ENCODE assay signal across 9 cellular contexts in genomic region chr13:112892759-112893569, GRCh38.
A peak's percentile ranks its signal among the peaks of the same experiment; 100 is the strongest.
DNase-seq lines count a peak whose midpoint lies in the region; ATAC-seq, FAIRE-seq and TF ChIP-seq lines count a peak whose summit lies in the region.
"Had no signal": no experiment of that assay in that cellular context is flagged by ENCODE, and none has a peak within 500 bp of the region (broad histone marks: within the 10 kb centered on the region; RNA-seq: fewer than 3 reads in every experiment).

No MANE protein-coding gene starts in this region.

- no peak for DNase-seq in activated naive CD4-positive, alpha-beta T cell treated with Interleukin-2 at 50 U/mL for 16 hours
- DNase-seq in NCI-H526 treated with DMSO at 0.1 percent for 48 hours (lab: John Stamatoyannopoulos, UW) = peak; percentile 60
- no peak for DNase-seq in midbrain (lab: John Stamatoyannopoulos, UW)
- DNase-seq: NCI-H1048 had no signal

- no peak overlapping the region for H3K4me3 Mint-ChIP-seq in activated naive CD4-positive, alpha-beta T cell treated with anti-CD3 and anti-CD28 coated beads, Interleukin-2, amount 50 U/mL, for 24 hours
- peak overlapping the region; percentile 3 for H3K4me3 Mint-ChIP-seq in stimulated activated memory B cell treated with anti-CD40 and anti-IgM and Interleukin-4, amounts not matched to agents 10 μg/mL and 1 μg/mL and 100 μg/mL, for 72 hours

- H3K9me3 Mint-ChIP-seq in activated naive CD4-positive, alpha-beta T cell treated with anti-CD3 and anti-CD28 coated beads, Interleukin-2, amount 50 U/mL, for 24 hours = no peaks in the 10 kb centered on the region
- H3K9me3 Mint-ChIP-seq in stimulated activated memory B cell treated with anti-CD40 and anti-IgM and Interleukin-4, amounts not matched to agents 10 μg/mL and 1 μg/mL and 100 μg/mL, for 72 hours = no peaks in the 10 kb centered on the region

- H3K36me3 Mint-ChIP-seq in activated naive CD4-positive, alpha-beta T cell treated with anti-CD3 and anti-CD28 coated beads, Interleukin-2, amount 50 U/mL, for 24 hours = no peaks in the 10 kb centered on the region
- no peaks in the 10 kb centered on the region for H3K36me3 Mint-ChIP-seq in stimulated activated memory B cell treated with anti-CD40 and anti-IgM and Interleukin-4, amounts not matched to agents 10 μg/mL and 1 μg/mL and 100 μg/mL, for 72 hours

- H3K4me1 Mint-ChIP-seq in activated naive CD4-positive, alpha-beta T cell treated with anti-CD3 and anti-CD28 coated beads, Interleukin-2, amount 50 U/mL, for 24 hours = peaks cover 9% of the 10 kb centered on the region
- peaks cover 20% of the 10 kb centered on the region for H3K4me1 Mint-ChIP-seq in stimulated activated memory B cell treated with anti-CD40 and anti-IgM and Interleukin-4, amounts not matched to agents 10 μg/mL and 1 μg/mL and 100 μg/mL, for 72 hours

- ATAC-seq in stimulated activated memory B cell treated with anti-CD40 and anti-IgM and Interleukin-4, amounts not matched to agents 10 μg/mL and 1 μg/mL and 100 μg/mL, for 72 hours = no peak
- ATAC-seq in SK-N-SH treated with all-trans-retinoic acid at 6 μM for 48 hours (no peak), GM19324 (IDR thresholded peaks at IDR 0.05; ENCODE audit: low FRiP score, unreplicated experiment) (no peak)

- H3K27me3 Mint-ChIP-seq in activated naive CD4-positive, alpha-beta T cell treated with anti-CD3 and anti-CD28 coated beads, Interleukin-2, amount 50 U/mL, for 24 hours = no peaks in the 10 kb centered on the region
- H3K27me3 Mint-ChIP-seq in stimulated activated memory B cell treated with anti-CD40 and anti-IgM and Interleukin-4, amounts not matched to agents 10 μg/mL and 1 μg/mL and 100 μg/mL, for 72 hours = no peaks in the 10 kb centered on the region

- H3K27ac Mint-ChIP-seq in activated naive CD4-positive, alpha-beta T cell treated with anti-CD3 and anti-CD28 coated beads, Interleukin-2, amount 50 U/mL, for 24 hours = peak overlapping the region; percentile 4
- H3K27ac Mint-ChIP-seq in stimulated activated memory B cell treated with anti-CD40 and anti-IgM and Interleukin-4, amounts not matched to agents 10 μg/mL and 1 μg/mL and 100 μg/mL, for 72 hours = no peak overlapping the region

- FAIRE-seq in islet of Langerhans (lab: Jason Lieb, UNC) = peak; percentile 86

TF ChIP-seq in SK-N-SH treated with all-trans-retinoic acid at 6 μM for 48 hours, 23 proteins besides CTCF, POLR2A, EP300 and RAD21:
- TF ChIP-seq POU6F1 (CRISPR knock-in tag; IDR thresholded peaks at IDR 0.05; ENCODE audit: borderline replicate concordance, low read depth) (no peak), ZNF565 (CRISPR knock-in tag; conservative IDR thresholded peaks at IDR 0.05; ENCODE audit: low read depth) (no peak), CSDC2 (CRISPR knock-in tag; IDR thresholded peaks at IDR 0.05) (no peak), RARB (CRISPR knock-in tag; IDR thresholded peaks at IDR 0.05) (no peak), GLIS3 (CRISPR knock-in tag; IDR thresholded peaks at IDR 0.05) (no peak), ZFP3 (CRISPR knock-in tag; IDR thresholded peaks at IDR 0.05) (no peak), PATZ1 (CRISPR knock-in tag; IDR thresholded peaks at IDR 0.05; ENCODE audit: borderline replicate concordance) (no peak), TSHZ2 (CRISPR knock-in tag; IDR thresholded peaks at IDR 0.05) (no peak), ZNF8 (CRISPR knock-in tag; IDR thresholded peaks at IDR 0.05) (no peak), CSRNP3 (CRISPR knock-in tag; IDR thresholded peaks at IDR 0.05) (no peak), CREB5 (CRISPR knock-in tag; IDR thresholded peaks at IDR 0.05; ENCODE audit: low read depth) (no peak), ISL1 (CRISPR knock-in tag; IDR thresholded peaks at IDR 0.05) (no peak), TCF4 (CRISPR knock-in tag; IDR thresholded peaks at IDR 0.05; ENCODE audit: borderline replicate concordance) (no peak), ARNTL (CRISPR knock-in tag; IDR thresholded peaks at IDR 0.05; ENCODE audit: borderline replicate concordance, low read depth) (no peak)
